Comparison of ENCODE assay signal across 25 cellular contexts in genomic region chr17:185445-186138, GRCh38. TPM values are rescaled to one million over a fixed set of nuclear protein-coding genes. Genes with fewer than 3 reads are reported as not detected.
DNase-seq lines count a peak whose midpoint lies in the region; ATAC-seq, FAIRE-seq and TF ChIP-seq lines count a peak whose summit lies in the region.
"Had no signal": no experiment of that assay in that cellular context is flagged by ENCODE, and none has a peak within 500 bp of the region (broad histone marks: within the 10 kb centered on the region; RNA-seq: fewer than 3 reads in every experiment).

No MANE protein-coding gene starts in this region.

- POLR2A ChIA-PET in activated CD8-positive, alpha-beta T cell treated with anti-CD3 and anti-CD28 coated beads for 36 hours (lab: Charles Lee): no interaction called here
- POLR2A ChIA-PET in activated CD8-positive, alpha-beta T cell treated with anti-CD3 and anti-CD28 coated beads, Interleukin-2, amount 10 ng/mL, durations not matched to agents 7 days and 5 days (lab: Charles Lee): no interaction called here
- POLR2A ChIA-PET in GM12878 (lab: Charles Lee): no interaction called here

- peaks cover 23% of the 10 kb centered on the region for H3K27me3 Mint-ChIP-seq in activated CD8-positive, alpha-beta T cell treated with anti-CD3 and anti-CD28 coated beads for 36 hours
- peaks cover 22% of the 10 kb centered on the region for H3K27me3 Mint-ChIP-seq in activated CD8-positive, alpha-beta T cell treated with anti-CD3 and anti-CD28 coated beads, Interleukin-2, amount 10 ng/mL, durations not matched to agents 7 days and 5 days (ENCODE audit: low read depth)
- peaks cover 34% of the 10 kb centered on the region for H3K27me3 Mint-ChIP-seq in T-helper 2 cell treated with Interferon-gamma antibody and Interleukin-4, amounts not matched to agents 5 μg/mL and 100 μg/mL, for 36 hours (ENCODE audit: low read depth)
- peaks cover 40% of the 10 kb centered on the region for H3K27me3 Mint-ChIP-seq in HFFc6 (ENCODE audit: insufficient read depth)

- peak; percentile 34 for DNase-seq in activated CD8-positive, alpha-beta T cell treated with anti-CD3 and anti-CD28 coated beads for 36 hours
- DNase-seq in activated CD8-positive, alpha-beta T cell treated with anti-CD3 and anti-CD28 coated beads, Interleukin-2, amount 10 ng/mL, durations not matched to agents 7 days and 5 days: no peak
- DNase-seq in T-helper 2 cell treated with Interferon-gamma antibody and Interleukin-4, amounts not matched to agents 5 μg/mL and 100 μg/mL, for 36 hours (ENCODE audit: low spot score): peak; percentile 69
- DNase-seq in GM12878 (ENCODE audit: low read depth, low spot score) (no peak), HFFc6 (no peak)
- peak; percentile 6 to 30 for DNase-seq in stimulated activated CD4-positive, alpha-beta T cell treated with anti-CD3 and anti-CD28 coated beads, Interleukin-2, amount 100 ng/mL, for 48 hours
- DNase-seq: activated CD8-positive, alpha-beta memory T cell treated with anti-CD3 and anti-CD28 coated beads, Interleukin-2, amount 50 U/mL, for 48 hours; dermis blood vessel endothelial cell; DMS79 treated with DMSO at 0.1 percent for 48 hours; head of caudate nucleus; islet precursor cell; Kasumi-1; NCI-H1436 treated with DMSO at 0.1 percent for 48 hours; NCI-H510A; PC-3; retina had no signal

- in situ Hi-C loops in GM12878 (cut with MboI): no loop called here

- no peak overlapping the region for H3K27ac Mint-ChIP-seq in activated CD8-positive, alpha-beta T cell treated with anti-CD3 and anti-CD28 coated beads for 36 hours
- H3K27ac Mint-ChIP-seq in activated CD8-positive, alpha-beta T cell treated with anti-CD3 and anti-CD28 coated beads, Interleukin-2, amount 10 ng/mL, durations not matched to agents 7 days and 5 days: no peak overlapping the region
- peak overlapping the region; percentile 26 for H3K27ac Mint-ChIP-seq in T-helper 2 cell treated with Interferon-gamma antibody and Interleukin-4, amounts not matched to agents 5 μg/mL and 100 μg/mL, for 36 hours
- H3K27ac Mint-ChIP-seq in HFFc6: no peak overlapping the region
- H3K27ac Mint-ChIP-seq: mesothelial cell of epicardium; stimulated activated naive CD8-positive, alpha-beta T cell treated with anti-CD3 and anti-CD28 coated beads, Interleukin-15, Interleukin-2, amounts not matched to agents 100 ng/mL and 50 ng/mL, for 24 hours had no signal

- TF ChIP-seq CTCF in activated CD8-positive, alpha-beta T cell treated with anti-CD3 and anti-CD28 coated beads for 36 hours (IDR thresholded peaks at IDR 0.05): no peak
- TF ChIP-seq CTCF in GM12878 (IDR thresholded peaks at IDR 0.05 in 2 of 3, conservative IDR thresholded peaks at IDR 0.05 in 1 of 3; ENCODE audit: control insufficient read depth in 2 of 3, extremely low read depth in 1 of 3, insufficient read depth in 1 of 3, low read depth in 3 of 3, low read length in 3 of 3): no peak
- no peak for TF ChIP-seq CTCF in HFFc6 (IDR thresholded peaks at IDR 0.05)

- H3K4me3 Mint-ChIP-seq in activated CD8-positive, alpha-beta T cell treated with anti-CD3 and anti-CD28 coated beads for 36 hours: no peak overlapping the region
- H3K4me3 Mint-ChIP-seq in activated CD8-positive, alpha-beta T cell treated with anti-CD3 and anti-CD28 coated beads, Interleukin-2, amount 10 ng/mL, durations not matched to agents 7 days and 5 days: no peak overlapping the region
- H3K4me3 Mint-ChIP-seq in T-helper 2 cell treated with Interferon-gamma antibody and Interleukin-4, amounts not matched to agents 5 μg/mL and 100 μg/mL, for 36 hours: peak overlapping the region; percentile 58
- no peak overlapping the region for H3K4me3 Mint-ChIP-seq in HFFc6
- H3K4me3 Mint-ChIP-seq: mesothelial cell of epicardium; stimulated activated naive CD8-positive, alpha-beta T cell treated with anti-CD3 and anti-CD28 coated beads, Interleukin-15, Interleukin-2, amounts not matched to agents 100 ng/mL and 50 ng/mL, for 24 hours had no signal

- no peak overlapping the region; the same call in 1 of the 2 replicates for H3K4me2 ChIP-seq in GM12878 (ENCODE audit: control insufficient read depth, insufficient read depth)
- H3K4me2 ChIP-seq: A549 had no signal

- WGBS in GM12878 (ENCODE audit: insufficient coverage, insufficient replicate concordance, low lambda C conversion rate, missing lambda C conversion rate): 9% methylated on average over 14 of the region's 14 CpGs

- no peaks in the 10 kb centered on the region for H3K9me3 Mint-ChIP-seq in activated CD8-positive, alpha-beta T cell treated with anti-CD3 and anti-CD28 coated beads for 36 hours
- no peaks in the 10 kb centered on the region for H3K9me3 Mint-ChIP-seq in activated CD8-positive, alpha-beta T cell treated with anti-CD3 and anti-CD28 coated beads, Interleukin-2, amount 10 ng/mL, durations not matched to agents 7 days and 5 days (ENCODE audit: insufficient read depth)
- H3K9me3 Mint-ChIP-seq in T-helper 2 cell treated with Interferon-gamma antibody and Interleukin-4, amounts not matched to agents 5 μg/mL and 100 μg/mL, for 36 hours: no peaks in the 10 kb centered on the region
- peaks cover 5% of the 10 kb centered on the region; the same call in 1 of the 2 replicates for H3K9me3 Mint-ChIP-seq in HFFc6
- H3K9me3 Mint-ChIP-seq: mesothelial cell of epicardium; stimulated activated naive CD8-positive, alpha-beta T cell treated with anti-CD3 and anti-CD28 coated beads, Interleukin-15, Interleukin-2, amounts not matched to agents 100 ng/mL and 50 ng/mL, for 24 hours had no signal

- TF ChIP-seq EP300 in GM12878 (IDR thresholded peaks at IDR 0.05; ENCODE audit: borderline replicate concordance in 1 of 2, control insufficient read depth in 1 of 2, low read depth in 2 of 2, low read length in 2 of 2): no peak

- no peak overlapping the region for H3K4me3 ChIP-seq in GM12878
- H3K4me3 ChIP-seq: A549, esophagus muscularis mucosa had no signal

- H3K9me3 ChIP-seq in GM12878 (replicated peaks; ENCODE audit: control insufficient read depth, insufficient read depth, low read length): no peaks in the 10 kb centered on the region
- H3K9me3 ChIP-seq: A549, esophagus muscularis mucosa had no signal

- H3K27ac ChIP-seq in GM12878 (ENCODE audit: control insufficient read depth, insufficient read depth): peak overlapping the region; percentile 4; the same call in 1 of the 2 replicates
- H3K27ac ChIP-seq: A549, C4-2B had no signal

- no peaks in the 10 kb centered on the region for H3K79me2 ChIP-seq in GM12878 (ENCODE audit: control insufficient read depth, insufficient read depth, low read length)

- H3K36me3 Mint-ChIP-seq in activated CD8-positive, alpha-beta T cell treated with anti-CD3 and anti-CD28 coated beads for 36 hours (ENCODE audit: low read depth): no peaks in the 10 kb centered on the region
- no peaks in the 10 kb centered on the region for H3K36me3 Mint-ChIP-seq in activated CD8-positive, alpha-beta T cell treated with anti-CD3 and anti-CD28 coated beads, Interleukin-2, amount 10 ng/mL, durations not matched to agents 7 days and 5 days (ENCODE audit: low read depth)
- peaks cover 3% of the 10 kb centered on the region for H3K36me3 Mint-ChIP-seq in T-helper 2 cell treated with Interferon-gamma antibody and Interleukin-4, amounts not matched to agents 5 μg/mL and 100 μg/mL, for 36 hours (ENCODE audit: low read depth)
- H3K36me3 Mint-ChIP-seq in HFFc6 (ENCODE audit: low read depth): no peaks in the 10 kb centered on the region

- BruUV-seq in GM12878 (replicated peaks; lab: Mats Ljungman, UMichigan): no TSS peak

- CTCF ChIA-PET in activated CD8-positive, alpha-beta T cell treated with anti-CD3 and anti-CD28 coated beads for 36 hours (lab: Charles Lee): no interaction called here
- CTCF ChIA-PET in activated CD8-positive, alpha-beta T cell treated with anti-CD3 and anti-CD28 coated beads, Interleukin-2, amount 10 ng/mL, durations not matched to agents 7 days and 5 days (lab: Charles Lee): no interaction called here
- CTCF ChIA-PET in GM12878 (lab: Yijun Ruan, JAX): no interaction called here

- H3K9ac ChIP-seq in GM12878 (ENCODE audit: control insufficient read depth, insufficient read depth, low read length): no peak overlapping the region

- intact Hi-C loops in activated CD8-positive, alpha-beta T cell treated with anti-CD3 and anti-CD28 coated beads for 36 hours (cut with micrococcal nuclease): no loop called here
- intact Hi-C loops in GM12878 (cut with micrococcal nuclease; ENCODE audit: unreplicated experiment): no loop called here

- no peak for ATAC-seq in activated CD8-positive, alpha-beta T cell treated with anti-CD3 and anti-CD28 coated beads for 36 hours
- no peak for ATAC-seq in activated CD8-positive, alpha-beta T cell treated with anti-CD3 and anti-CD28 coated beads, Interleukin-2, amount 10 ng/mL, durations not matched to agents 7 days and 5 days
- peak; percentile 67 for ATAC-seq in GM12878
- no peak for ATAC-seq in GM19023 (IDR thresholded peaks at IDR 0.05; ENCODE audit: unreplicated experiment)
- no peak for ATAC-seq in HG03135 (IDR thresholded peaks at IDR 0.05; ENCODE audit: unreplicated experiment)
- ATAC-seq: A549, PC-3, SK-N-SH treated with all-trans-retinoic acid at 6 μM for 48 hours had no signal

- H3K27me3 ChIP-seq in GM12878 (replicated peaks in 1 of 2; ENCODE audit: control insufficient read depth in 2 of 2, insufficient read depth in 2 of 2, low read length in 1 of 2): peaks cover 0 to 5% of the 10 kb centered on the region in 2 experiments; a peak in 2 of 4 replicates

- RAD21 ChIA-PET in GM12878 (lab: Charles Lee; ENCODE audit: unreplicated experiment): no interaction called here

- H3K36me3 ChIP-seq in GM12878 (ENCODE audit: control insufficient read depth in 2 of 2, insufficient read depth in 2 of 2, low read length in 1 of 2): no peaks in the 10 kb centered on the region
- H3K36me3 ChIP-seq: esophagus muscularis mucosa had no signal

- peaks cover 7% of the 10 kb centered on the region for H3K4me1 Mint-ChIP-seq in activated CD8-positive, alpha-beta T cell treated with anti-CD3 and anti-CD28 coated beads for 36 hours (ENCODE audit: low read depth)
- no peaks in the 10 kb centered on the region for H3K4me1 Mint-ChIP-seq in activated CD8-positive, alpha-beta T cell treated with anti-CD3 and anti-CD28 coated beads, Interleukin-2, amount 10 ng/mL, durations not matched to agents 7 days and 5 days (ENCODE audit: low read depth)
- H3K4me1 Mint-ChIP-seq in T-helper 2 cell treated with Interferon-gamma antibody and Interleukin-4, amounts not matched to agents 5 μg/mL and 100 μg/mL, for 36 hours (ENCODE audit: low read depth): peaks cover 15% of the 10 kb centered on the region
- no peaks in the 10 kb centered on the region for H3K4me1 Mint-ChIP-seq in HFFc6 (ENCODE audit: low read depth)

- no peak for TF ChIP-seq RAD21 in GM12878 (IDR thresholded peaks at IDR 0.05; ENCODE audit: insufficient read depth, low read depth, low read length)

- SMC1A ChIA-PET in GM12878 (lab: Charles Lee; ENCODE audit: uncharacterized antibody, unreplicated experiment): no interaction called here

- FAIRE-seq in GM12878 (lab: Jason Lieb, UNC): no peak
- FAIRE-seq: A549 had no signal

- peaks cover 3% of the 10 kb centered on the region for H3K4me1 ChIP-seq in GM12878 (ENCODE audit: control insufficient read depth, insufficient read depth, low read length)

- no peak for TF ChIP-seq POLR2A in GM12878 (IDR thresholded peaks at IDR 0.05; ENCODE audit: low read depth, low read length)

- H4K20me1 ChIP-seq in GM12878 (ENCODE audit: control insufficient read depth, insufficient read depth): no peaks in the 10 kb centered on the region

- H2AFZ ChIP-seq in GM12878 (ENCODE audit: control insufficient read depth, low read depth, low read length): peak overlapping the region; percentile 26; the same call in 1 of the 2 replicates

RNA-seq across cellular contexts. Expression of gene DOC2B, which starts 4.1 kb away (rescaled TPM):
- total RNA-seq in activated CD8-positive, alpha-beta T cell treated with anti-CD3 and anti-CD28 coated beads for 36 hours: not detected
- total RNA-seq in activated CD8-positive, alpha-beta T cell treated with anti-CD3 and anti-CD28 coated beads, Interleukin-2, amount 10 ng/mL, durations not matched to agents 7 days and 5 days: not detected
- not detected in 2 replicates for total RNA-seq in GM12878 (2013; cell fraction: nucleolus; rRNA removed)
- total RNA-seq in GM12878 (2014; rRNA removed) (not detected in 2 replicates), GM12878 (2014; rRNA removed; fragmentation: Illumina TruSeq; extraction: Trizol) (not detected in 2 replicates), GM12878 (2021) (not detected in 2 replicates)
- polyA plus RNA-seq in GM12878 (2011; ENCODE audit: low read depth): not detected
- polyA plus RNA-seq in GM12878 (2011; rRNA removed) (not detected in 2 replicates), GM12878 (2014; fragmentation: Illumina TruSeq; extraction: Trizol) (not detected in 2 replicates), GM12878 (2014; fragmentation: Nextera tagmentation; extraction: Ambion mirVana) (not detected), GM12878 (2014; rRNA removed) (not detected in 2 replicates), GM12878 (2016; fragmentation: Nextera tagmentation; extraction: Ambion mirVana) (not detected)
- polyA plus RNA-seq in GM12878 (2011; cell fraction: cytosol; rRNA removed): not detected in 2 replicates
- not detected in 2 replicates for polyA plus RNA-seq in GM12878 (2011; cell fraction: nucleus; rRNA removed)
- polyA plus RNA-seq in GM12878 (2012): not detected in 2 replicates
- not detected in 2 replicates for polyA minus RNA-seq in GM12878 (2011; rRNA and poly(A)+ RNA removed)
- polyA minus RNA-seq in GM12878 (2011; cell fraction: cytosol; rRNA and poly(A)+ RNA removed): not detected in 2 replicates
- not detected in 2 replicates for polyA minus RNA-seq in GM12878 (2011; cell fraction: nucleus; rRNA and poly(A)+ RNA removed)
- not detected for total RNA-seq in HFFc6 (2021; fragmentation: NEBNext Ultra II Directional; extraction: Animal tissue kit (Norgen Biotek cat#: 25700))

RNA-seq across cellular contexts. Expression of gene SCGB1C2, which starts 48.2 kb away (rescaled TPM):
- not detected for total RNA-seq in activated CD8-positive, alpha-beta T cell treated with anti-CD3 and anti-CD28 coated beads for 36 hours
- not detected for total RNA-seq in activated CD8-positive, alpha-beta T cell treated with anti-CD3 and anti-CD28 coated beads, Interleukin-2, amount 10 ng/mL, durations not matched to agents 7 days and 5 days
- total RNA-seq in GM12878 (2013; cell fraction: nucleolus; rRNA removed): not detected in 2 replicates
- not detected in 2 replicates for total RNA-seq in GM12878 (2014; rRNA removed)
- not detected in 2 replicates for total RNA-seq in GM12878 (2014; rRNA removed; fragmentation: Illumina TruSeq; extraction: Trizol)
- not detected in 2 replicates for total RNA-seq in GM12878 (2021)
- not detected for polyA plus RNA-seq in GM12878 (2011; ENCODE audit: low read depth)
- not detected in 2 replicates for polyA plus RNA-seq in GM12878 (2011; rRNA removed)
- polyA plus RNA-seq in GM12878 (2011; cell fraction: cytosol; rRNA removed): not detected in 2 replicates
- not detected in 2 replicates for polyA plus RNA-seq in GM12878 (2011; cell fraction: nucleus; rRNA removed)
- polyA plus RNA-seq in GM12878 (2012): not detected in 2 replicates
- polyA plus RNA-seq in GM12878 (2014; fragmentation: Illumina TruSeq; extraction: Trizol): not detected in 2 replicates
- not detected for polyA plus RNA-seq in GM12878 (2014; fragmentation: Nextera tagmentation; extraction: Ambion mirVana)
- not detected in 2 replicates for polyA plus RNA-seq in GM12878 (2014; rRNA removed)
- polyA plus RNA-seq in GM12878 (2016; fragmentation: Nextera tagmentation; extraction: Ambion mirVana): not detected
- polyA minus RNA-seq in GM12878 (2011; rRNA and poly(A)+ RNA removed): not detected in 2 replicates
- polyA minus RNA-seq in GM12878 (2011; cell fraction: cytosol; rRNA and poly(A)+ RNA removed): not detected in 2 replicates
- polyA minus RNA-seq in GM12878 (2011; cell fraction: nucleus; rRNA and poly(A)+ RNA removed): not detected in 2 replicates
- not detected for total RNA-seq in HFFc6 (2021; fragmentation: NEBNext Ultra II Directional; extraction: Animal tissue kit (Norgen Biotek cat#: 25700))
- total RNA-seq: dermis blood vessel endothelial cell, esophagus muscularis mucosa, mesothelial cell of epicardium, PC-3, urinary bladder had no signal
- polyA plus RNA-seq: A549, urinary bladder had no signal

Comparison
In these comparisons a context has a peak if more than half of its experiments do, and no peak if none do; other contexts are left out.
1. DNase-seq: peak in activated CD8-positive, alpha-beta T cell treated with anti-CD3 and anti-CD28 coated beads for 36 hours (single experiment), T-helper 2 cell treated with Interferon-gamma antibody and Interleukin-4, amounts not matched to agents 5 μg/mL and 100 μg/mL, for 36 hours (single experiment) and stimulated activated CD4-positive, alpha-beta T cell treated with anti-CD3 and anti-CD28 coated beads, Interleukin-2, amount 100 ng/mL, for 48 hours (2 of 2); none in activated CD8-positive, alpha-beta T cell treated with anti-CD3 and anti-CD28 coated beads, Interleukin-2, amount 10 ng/mL, durations not matched to agents 7 days and 5 days (single experiment), GM12878 (single experiment) and HFFc6 (single experiment).